Comparison of ENCODE assay signal across 16 cellular contexts in genomic region chr11:8098361-8098760, GRCh38. TPM values are rescaled to one million over a fixed set of nuclear protein-coding genes. Genes with fewer than 3 reads are reported as not detected.
DNase-seq lines count a peak whose midpoint lies in the region; ATAC-seq and TF ChIP-seq lines count a peak whose summit lies in the region.
"Had no signal": no experiment of that assay in that cellular context is flagged by ENCODE, and none has a peak within 500 bp of the region (broad histone marks: within the 10 kb centered on the region; RNA-seq: fewer than 3 reads in every experiment).

No MANE protein-coding gene starts in this region.

- intact Hi-C loops in IMR-90 (cut with micrococcal nuclease), result loop anchor here (5.0 to 10.0 kb wide), 3 partner anchors 164 to 424 kb away; partner anchors contain the start of genes CYB5R2 and LMO1

- DNase-seq in AG09309 (ENCODE audit: low read depth), result peak; percentile 40
- DNase-seq in IMR-90, result peak; percentile 77
- peak; percentile 30 for DNase-seq in epithelial cell of esophagus (ENCODE audit: low read depth)
- DNase-seq in osteoblast (ENCODE audit: insufficient read length, low spot score, missing footprints), result peak; percentile 96
- DNase-seq in KG1 (lab: John Stamatoyannopoulos, UW), result no peak
- no peak for DNase-seq in NCI-H1930 (lab: John Stamatoyannopoulos, UW)
- no peak for DNase-seq in suprapubic skin (ENCODE audit: low spot score in 2 of 2)
- no peak for DNase-seq in H7
- DNase-seq: activated CD4-positive, alpha-beta T cell treated with anti-CD3 and anti-CD28 coated beads, Interleukin-2, amount 50 U/mL, for 48 hours; BE2C; Calu3; GDM1; MV-4-11; NCI-H774; nephron progenitor cell; SW 1271 had no signal

- H4K20me1 ChIP-seq in IMR-90 (ENCODE audit: insufficient read depth, low read length) (no peaks in the 10 kb centered on the region), osteoblast (ENCODE audit: insufficient read depth, low read length) (peaks cover 12% of the 10 kb centered on the region)

- peak overlapping the region; percentile 56 for H2BK5ac ChIP-seq in IMR-90 (ENCODE audit: low read depth, low read length, poor library complexity, severe bottlenecking)

- peak overlapping the region; percentile 46 for H2AFZ ChIP-seq in IMR-90 (replicated peaks; ENCODE audit: low read length, poor library complexity)
- H2AFZ ChIP-seq in osteoblast (ENCODE audit: low read length), result peak overlapping the region; percentile 11

- in situ Hi-C loops in IMR-90 (cut with MboI; ENCODE audit: low sequenced_read_pairs), result loop anchor here (5.0 to 25.0 kb wide), 4 partner anchors 64 to 411 kb away; no protein-coding TSS in a partner anchor

- H3K4me1 ChIP-seq in IMR-90 (ENCODE audit: control insufficient read depth, insufficient read depth, low read length) (peaks cover 9% of the 10 kb centered on the region), osteoblast (ENCODE audit: insufficient read depth, low read length) (peaks cover 17% of the 10 kb centered on the region), suprapubic skin (no peaks in the 10 kb centered on the region)
- H3K4me1 ChIP-seq: BE2C had no signal

- TF ChIP-seq CTCF in AG09309 (IDR thresholded peaks at IDR 0.05; ENCODE audit: control insufficient read depth, insufficient read depth, low read depth, low read length, missing control alignments) (no peak), IMR-90 (conservative IDR thresholded peaks at IDR 0.05; ENCODE audit: low read depth, low read length) (no peak), epithelial cell of esophagus (IDR thresholded peaks at IDR 0.05; ENCODE audit: insufficient read depth, low read depth, low read length, missing control alignments) (no peak), osteoblast (IDR thresholded peaks at IDR 0.05; ENCODE audit: extremely low read depth, low read depth, low read length) (no peak), suprapubic skin (IDR thresholded peaks at IDR 0.05) (no peak)

- H3K79me1 ChIP-seq in IMR-90 (ENCODE audit: low read depth in 1 of 2, low read length in 2 of 2), result no peaks in the 10 kb centered on the region

- H2BK20ac ChIP-seq in IMR-90 (ENCODE audit: low read depth, low read length), result no peak overlapping the region

- no peak for TF ChIP-seq EP300 in suprapubic skin (IDR thresholded peaks at IDR 0.05)

- POLR2A ChIA-PET in IMR-90 (lab: Charles Lee; ENCODE audit: unreplicated experiment), result no interaction called here

- peaks cover 31% of the 10 kb centered on the region for H3K36me3 ChIP-seq in IMR-90 (ENCODE audit: control insufficient read depth, insufficient read depth, low read length)
- H3K36me3 ChIP-seq in osteoblast (ENCODE audit: insufficient read depth, low read length), result peaks cover 39% of the 10 kb centered on the region
- peaks cover 57% of the 10 kb centered on the region for H3K36me3 ChIP-seq in suprapubic skin
- peaks cover 21% of the 10 kb centered on the region for H3K36me3 ChIP-seq in H7 (replicated peaks; ENCODE audit: control insufficient read depth, insufficient read depth, low read length)

- no peak overlapping the region for H2AK5ac ChIP-seq in IMR-90 (ENCODE audit: low read depth, low read length)

- H2BK15ac ChIP-seq in IMR-90 (ENCODE audit: low read depth, low read length), result no peak overlapping the region

- H3K4me3 ChIP-seq in AG09309 (ENCODE audit: control insufficient read depth, low read depth, low read length), result no peak overlapping the region
- no peak overlapping the region for H3K4me3 ChIP-seq in IMR-90 (ENCODE audit: insufficient read depth, low read depth, low read length)
- no peak overlapping the region for H3K4me3 ChIP-seq in epithelial cell of esophagus (ENCODE audit: low read length)
- no peak overlapping the region for H3K4me3 ChIP-seq in osteoblast (ENCODE audit: insufficient read depth, low read length)
- no peak overlapping the region for H3K4me3 ChIP-seq in suprapubic skin
- no peak overlapping the region for H3K4me3 ChIP-seq in H7 (ENCODE audit: insufficient read depth, low read depth, low read length)

- no peak overlapping the region for H3K4me2 ChIP-seq in IMR-90 (ENCODE audit: low read depth, low read length)
- peak overlapping the region; percentile 18 for H3K4me2 ChIP-seq in osteoblast (ENCODE audit: insufficient read depth, low read length)

- no peak overlapping the region for H3K56ac ChIP-seq in IMR-90 (ENCODE audit: extremely low read depth, insufficient read depth, low read length)

- H3K27ac ChIP-seq in IMR-90 (ENCODE audit: insufficient read depth, low read length) (0 out of 2 replicates have a peak overlapping the region, but pooled peaks have one; percentile 1), osteoblast (ENCODE audit: low read depth, low read length) (peak overlapping the region; percentile 79), suprapubic skin (no peak overlapping the region)

- H3K9ac ChIP-seq in IMR-90 (ENCODE audit: low read depth, low read length), result 0 out of 2 replicates have a peak overlapping the region, but pooled peaks have one; percentile 28

- no peaks in the 10 kb centered on the region for H3K9me1 ChIP-seq in IMR-90 (ENCODE audit: insufficient read depth, low read length)

- CTCF ChIA-PET in IMR-90 (lab: Yijun Ruan, JAX), result interaction anchor here (0.8 to 4.1 kb wide), 10 partner anchors 13 to 408 kb away, joined by 3 to 55 read pairs (median 6); partner anchors contain the start of gene EIF3F

- WGBS in IMR-90 (ENCODE audit: extremely low coverage in 2 of 2, insufficient read length in 1 of 2), 2 experiments, result 20% methylated on average over 1 of the region's 4 CpGs; no CpG with 5 or more reads in 1 of the 2 experiments
- 73% methylated on average over 4 of the region's 4 CpGs for WGBS in suprapubic skin

- H4K91ac ChIP-seq in IMR-90 (ENCODE audit: insufficient read depth, low read depth, low read length), result no peak overlapping the region

- BruUV-seq in IMR-90 (replicated peaks; lab: Mats Ljungman, UMichigan), result no TSS peak

- H2BK120ac ChIP-seq in IMR-90 (ENCODE audit: low read depth, low read length), result no peak overlapping the region

- H3K23ac ChIP-seq in IMR-90 (ENCODE audit: low read depth, low read length), result no peak overlapping the region

- no peaks in the 10 kb centered on the region for H3K79me2 ChIP-seq in osteoblast (ENCODE audit: insufficient read depth, low read length)

- dilution Hi-C loops in IMR-90 (cut with HindIII; ENCODE audit: low sequenced_read_pairs, unreplicated experiment), result no loop called here

- H3K14ac ChIP-seq in IMR-90 (replicated peaks; ENCODE audit: low read depth, low read length), result peak overlapping the region; percentile 2; the same call in 1 of the 2 replicates

- no peak for TF ChIP-seq RAD21 in IMR-90 (IDR thresholded peaks at IDR 0.05; ENCODE audit: low read length)

- TF ChIP-seq POLR2A in IMR-90 (IDR thresholded peaks at IDR 0.05; ENCODE audit: low read depth, low read length) (no peak), suprapubic skin (IDR thresholded peaks at IDR 0.05) (no peak)

- H4K5ac ChIP-seq in IMR-90 (ENCODE audit: low read depth, low read length), result no peak overlapping the region

- H2AK9ac ChIP-seq in IMR-90 (replicated peaks; ENCODE audit: low read depth, low read length, poor library complexity), result peak overlapping the region; percentile 69

- H3K9me3 ChIP-seq in IMR-90 (ENCODE audit: control insufficient read depth, insufficient read depth, low read length) (no peaks in the 10 kb centered on the region), osteoblast (ENCODE audit: low read depth, low read length) (no peaks in the 10 kb centered on the region), suprapubic skin (no peaks in the 10 kb centered on the region)
- H3K9me3 ChIP-seq: BE2C had no signal

- H3K18ac ChIP-seq in IMR-90 (ENCODE audit: low read depth, low read length), result no peak overlapping the region

- H4K8ac ChIP-seq in IMR-90 (ENCODE audit: low read depth in 2 of 2, low read length in 2 of 2), result peak overlapping the region in 1 of 2 experiments; percentile 42; a peak in 2 of 4 replicates

- ATAC-seq in IMR-90 (ENCODE audit: low read depth), result peak; percentile 80

- 0 out of 2 replicates have a peak overlapping the region, but pooled peaks have one; percentile 41 for H3K4ac ChIP-seq in IMR-90 (ENCODE audit: low read depth, low read length)

- H3K27me3 ChIP-seq in IMR-90 (ENCODE audit: control insufficient read depth, insufficient read depth, low read length) (no peaks in the 10 kb centered on the region), osteoblast (ENCODE audit: insufficient read depth, low read length) (no peaks in the 10 kb centered on the region), suprapubic skin (no peaks in the 10 kb centered on the region), H7 (ENCODE audit: control insufficient read depth, insufficient read depth, low read length) (no peaks in the 10 kb centered on the region)
- H3K27me3 ChIP-seq: BE2C had no signal

TF ChIP-seq in IMR-90, 13 proteins besides CTCF, POLR2A, EP300 and RAD21:
- TF ChIP-seq MAFK (IDR thresholded peaks at IDR 0.05; ENCODE audit: low read depth, low read length), result no peak
- TF ChIP-seq BHLHE40 (IDR thresholded peaks at IDR 0.05; ENCODE audit: low read depth, low read length), result no peak
- TF ChIP-seq RCOR1 (IDR thresholded peaks at IDR 0.05; ENCODE audit: insufficient replicate concordance, low read length), result peak; percentile 35

RNA-seq across cellular contexts. Expression of gene TUB, which starts 17.4 kb away (rescaled TPM):
- 10.8 and 12.9 TPM in 2 replicates for total RNA-seq in IMR-90 (2012; rRNA removed)
- 11.5 and 11.8 TPM in 2 replicates for polyA plus RNA-seq in IMR-90 (2012; rRNA removed)
- polyA plus RNA-seq in IMR-90 (2012; cell fraction: cytosol; rRNA removed), result 4.6 and 7.4 TPM in 2 replicates
- 20.6 and 35.3 TPM in 2 replicates for polyA plus RNA-seq in IMR-90 (2012; cell fraction: nucleus; rRNA removed; ENCODE audit: low replicate concordance)
- 19.2 and 23.5 TPM in 2 replicates for total RNA-seq in osteoblast
- 1 to 10 TPM; 1.9 to 8.5 (median 3.0) TPM for total RNA-seq in suprapubic skin
- total RNA-seq in H7 (2014; rRNA removed; shearing (Covaris generic)), result 14.6 and 16.4 TPM in 2 replicates

Comparison
In these comparisons a context has a peak if more than half of its experiments do, and no peak if none do; other contexts are left out.
1. DNase-seq: peak in AG09309 (single experiment), IMR-90 (single experiment), epithelial cell of esophagus (single experiment) and osteoblast (single experiment); none in KG1 (single experiment), NCI-H1930 (0 of 2), suprapubic skin (0 of 2) and H7 (single experiment).